Comparison of ENCODE assay signal across 8 cellular contexts in genomic region chr7:134932707-134933370, GRCh38. TPM values are rescaled to one million over a fixed set of nuclear protein-coding genes. Genes with fewer than 3 reads are reported as not detected.
DNase-seq lines count a peak whose midpoint lies in the region; ATAC-seq and TF ChIP-seq lines count a peak whose summit lies in the region.

No MANE protein-coding gene starts in this region.

- peaks cover 9 to 11% (median 10%) of the 10 kb centered on the region in 4 donors for H3K4me1 Mint-ChIP-seq in naive thymus-derived CD8-positive, alpha-beta T cell

- no peak for ATAC-seq in naive thymus-derived CD8-positive, alpha-beta T cell

- no peaks in the 10 kb centered on the region for H3K4me1 ChIP-seq in HEK293 (ENCODE audit: control insufficient read depth, insufficient read depth, low read length)

- H3K4me3 Mint-ChIP-seq in naive thymus-derived CD8-positive, alpha-beta T cell: peak overlapping the region in 7 of 10 donors; percentile 9 to 74 (median 27)

- H3K9me3 ChIP-seq in HEK293 (ENCODE audit: control insufficient read depth, insufficient read depth, low read depth, low read length): no peaks in the 10 kb centered on the region

- H3K4me3 ChIP-seq in GM12875 (ENCODE audit: low read depth, low read length): peak overlapping the region; percentile 36
- no peak overlapping the region for H3K4me3 ChIP-seq in HEK293 (ENCODE audit: low read depth, low read length)

- H3K27me3 Mint-ChIP-seq in naive thymus-derived CD8-positive, alpha-beta T cell: peaks cover 0 to 3% (median 0%) of the 10 kb centered on the region in 5 donors

- H3K27ac ChIP-seq in HEK293 (ENCODE audit: extremely low read depth, low read depth, low read length): no peak overlapping the region

- H3K27ac Mint-ChIP-seq in naive thymus-derived CD8-positive, alpha-beta T cell: peak overlapping the region in 3 of 10 donors; percentile 16 to 43 (median 40)

- H3K36me3 ChIP-seq in HEK293 (ENCODE audit: control insufficient read depth in 2 of 2, insufficient read depth in 1 of 2, low read length in 2 of 2): peaks cover 0 to 36% of the 10 kb centered on the region in 2 experiments; a peak in 1 of 3 replicates

- no peaks in the 10 kb centered on the region for H3K9me3 Mint-ChIP-seq in naive thymus-derived CD8-positive, alpha-beta T cell

- POLR2A ChIA-PET in HEK293 (lab: Yijun Ruan, JAX): no interaction called here
- POLR2A ChIA-PET in naive thymus-derived CD8-positive, alpha-beta T cell (lab: Charles Lee): no interaction called here

- TF ChIP-seq CTCF in GM12875 (IDR thresholded peaks at IDR 0.05; ENCODE audit: borderline replicate concordance, insufficient read depth, low read depth, low read length) (no peak), HEK293 (tag by site-specific recombination; IDR thresholded peaks at IDR 0.05) (no peak)

- peak; percentile 97 for DNase-seq in astrocyte of the hippocampus (ENCODE audit: low read depth, low spot score)
- DNase-seq in naive thymus-derived CD8-positive, alpha-beta T cell: no peak
- no peak for DNase-seq in NCI-H526 (lab: John Stamatoyannopoulos, UW)
- no peak for DNase-seq in NCI-H82 (lab: John Stamatoyannopoulos, UW)
- no peak for DNase-seq in stimulated activated CD4-positive, alpha-beta T cell treated with anti-CD3 and anti-CD28 coated beads, Interleukin-4, amount 100 ng/mL, for 4 hours
- DNase-seq in GDM1 (lab: John Stamatoyannopoulos, UW): no peak

- CTCF ChIA-PET in HEK293 (lab: Yijun Ruan, JAX): no interaction called here

- peaks cover 0 to 6% (median 5%) of the 10 kb centered on the region in 3 donors for H3K36me3 Mint-ChIP-seq in naive thymus-derived CD8-positive, alpha-beta T cell

TF ChIP-seq in HEK293, 187 proteins besides CTCF, POLR2A, EP300 and RAD21:
- no peak for TF ChIP-seq ZXDB (tag by site-specific recombination; IDR thresholded peaks at IDR 0.05)
- no peak for TF ChIP-seq ZNF175 (tag by site-specific recombination; IDR thresholded peaks at IDR 0.05)
- peak; percentile 73; the same call in 1 of the 2 replicates for TF ChIP-seq PRDM1 (tag by site-specific recombination; IDR thresholded peaks at IDR 0.05)
- TF ChIP-seq ZNF768 (tag by site-specific recombination; IDR thresholded peaks at IDR 0.05): no peak
- TF ChIP-seq ZNF707 (tag by site-specific recombination; IDR thresholded peaks at IDR 0.05): no peak
- TF ChIP-seq ZNF645 (tag by site-specific recombination; IDR thresholded peaks at IDR 0.05): no peak
- TF ChIP-seq ZNF530 (tag by site-specific recombination; IDR thresholded peaks at IDR 0.05; ENCODE audit: low read depth): no peak

RNA-seq across cellular contexts. Expression of gene AGBL3, which starts 53.5 kb away (rescaled TPM):
- total RNA-seq in naive thymus-derived CD8-positive, alpha-beta T cell: 10 to 100 TPM; 10.9 to 12.7 TPM
- polyA plus RNA-seq in naive thymus-derived CD8-positive, alpha-beta T cell: 1 to 10 TPM; 1.8 to 4.0 (median 3.2) TPM
